Comparison of ENCODE assay signal across 21 cellular contexts in genomic region chr1:211559222-211560010, GRCh38.
"Had no signal": no experiment of that assay in that cellular context is flagged by ENCODE, and none has a peak within 500 bp of the region (broad histone marks: within the 10 kb centered on the region; RNA-seq: fewer than 3 reads in every experiment).

No MANE protein-coding gene starts in this region.

- H3K9me3 ChIP-seq: ascending aorta, gastroesophageal sphincter, lower lobe of right lung, suprapubic skin, upper lobe of left lung had no signal

- FAIRE-seq: endometrium, TTC549 had no signal

- H3K36me3 ChIP-seq: ascending aorta, gastroesophageal sphincter, lower lobe of right lung, suprapubic skin, upper lobe of left lung had no signal

- H3K27ac ChIP-seq: ascending aorta, coronary artery, gastroesophageal sphincter, lower lobe of right lung, skin epidermis, suprapubic skin, upper lobe of left lung had no signal

- H3K27me3 ChIP-seq: ascending aorta, gastroesophageal sphincter, suprapubic skin, upper lobe of left lung had no signal

- H3K4me1 ChIP-seq: ascending aorta, gastroesophageal sphincter, lower lobe of right lung, suprapubic skin, upper lobe of left lung had no signal

- DNase-seq: activated CD4-positive, alpha-beta memory T cell treated with anti-CD3 and anti-CD28 coated beads, Interleukin-2, amount 10 ng/mL, durations not matched to agents 7 days and 5 days; activated CD4-positive, alpha-beta T cell treated with anti-CD3 and anti-CD28 coated beads for 48 hours; activated naive CD4-positive, alpha-beta T cell treated with anti-CD3 and anti-CD28 coated beads, Interleukin-2, amount 10 ng/mL, durations not matched to agents 7 days and 5 days; activated naive CD8-positive, alpha-beta T cell treated with anti-CD3 and anti-CD28 coated beads, Interleukin-2, amount 50 U/mL, for 24 hours; activated T-cell treated with anti-CD3 and anti-CD28 coated beads, Interleukin-2, amount 50 U/mL, for 4 hours; lower lobe of right lung; occipital lobe; right cardiac atrium; stimulated activated CD4-positive, alpha-beta T cell treated with anti-CD3 and anti-CD28 coated beads, Interleukin-15, amount 100 ng/mL, for 24 hours; stimulated activated CD4-positive, alpha-beta T cell treated with anti-CD3 and anti-CD28 coated beads, Interleukin-2, amount 100 ng/mL, for 48 hours; stimulated activated naive CD8-positive, alpha-beta T cell treated with anti-CD3 and anti-CD28 coated beads, Interleukin-15, amount 100 ng/mL, for 72 hours; upper lobe of left lung had no signal

- H3K4me3 ChIP-seq: ascending aorta, coronary artery, gastroesophageal sphincter, lower lobe of right lung, skin epidermis, suprapubic skin, upper lobe of left lung had no signal

- ATAC-seq: activated naive CD8-positive, alpha-beta T cell treated with anti-CD3 and anti-CD28 coated beads, Interleukin-2, amount 50 U/mL, for 24 hours; activated T-cell treated with anti-CD3 and anti-CD28 coated beads, Interleukin-2, amount 50 U/mL, for 4 hours; gastroesophageal sphincter; lower lobe of right lung; natural killer cell treated with Interleukin-12 subunit alpha and Interleukin-12 subunit beta and Interleukin-15 and Interleukin-18, amount 100 ng/mL, for 72 hours; right cardiac atrium; stimulated activated naive CD8-positive, alpha-beta T cell treated with anti-CD3 and anti-CD28 coated beads, Interleukin-15, amount 100 ng/mL, for 72 hours; WTC11 had no signal
